ENCODE assay signal across 11 cellular contexts in the genomic region with DNA sequence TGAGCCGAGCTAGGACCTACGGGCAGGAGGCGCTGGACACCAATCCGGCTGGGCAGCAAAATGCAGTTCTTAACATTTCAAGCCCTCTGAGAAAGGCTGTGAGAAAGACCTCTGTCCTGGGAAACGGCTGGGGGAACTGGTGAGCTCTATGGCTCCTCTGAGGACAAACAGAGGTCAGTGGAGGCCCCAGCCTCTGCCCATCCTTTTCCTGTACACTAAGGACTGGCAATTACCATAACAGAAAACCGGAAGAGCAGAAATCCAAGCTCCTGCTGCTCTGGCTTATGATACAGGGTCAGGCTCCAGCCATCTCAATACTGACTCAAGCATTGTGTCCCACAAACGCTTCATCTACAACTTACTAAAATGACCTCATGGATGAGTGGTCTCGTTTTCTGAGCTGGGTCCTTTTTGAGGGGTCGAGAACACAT. TPM values are rescaled to one million over a fixed set of nuclear protein-coding genes. Genes with fewer than 3 reads are reported as not detected.
DNase-seq lines count a peak whose midpoint lies in the region; FAIRE-seq and TF ChIP-seq lines count a peak whose summit lies in the region.
"Had no signal": no experiment of that assay in that cellular context is flagged by ENCODE, and none has a peak within 500 bp of the region (broad histone marks: within the 10 kb centered on the region; RNA-seq: fewer than 3 reads in every experiment).

No MANE protein-coding gene starts in this region.

- H3K4me3 Mint-ChIP-seq in activated CD4-positive, alpha-beta memory T cell treated with anti-CD3 and anti-CD28 coated beads, Interleukin-2, amount 10 ng/mL, durations not matched to agents 7 days and 5 days: peak overlapping the region; percentile 64
- no peak overlapping the region for H3K4me3 Mint-ChIP-seq in activated CD4-positive, alpha-beta memory T cell treated with anti-CD3 and anti-CD28 coated beads for 36 hours

- WGBS in SK-N-SH (ENCODE audit: low lambda C conversion rate): 90% methylated on average over 9 of the region's 9 CpGs

- peak overlapping the region in 1 of 2 experiments; percentile 69; a peak in 2 of 4 replicates for H3K27ac ChIP-seq in SK-N-SH (ENCODE audit: low read depth in 2 of 2, low read length in 1 of 2)

- no peaks in the 10 kb centered on the region for H3K27me3 ChIP-seq in SK-N-SH (ENCODE audit: insufficient read depth)

- no peaks in the 10 kb centered on the region for H3K9me3 Mint-ChIP-seq in activated CD4-positive, alpha-beta memory T cell treated with anti-CD3 and anti-CD28 coated beads, Interleukin-2, amount 10 ng/mL, durations not matched to agents 7 days and 5 days
- H3K9me3 Mint-ChIP-seq in activated CD4-positive, alpha-beta memory T cell treated with anti-CD3 and anti-CD28 coated beads for 36 hours: no peaks in the 10 kb centered on the region

- H3K9me3 ChIP-seq in SK-N-SH: no peaks in the 10 kb centered on the region

- peaks cover 10% of the 10 kb centered on the region for H3F3A ChIP-seq in SK-N-SH (replicated peaks; ENCODE audit: insufficient read depth)

- H3K9me2 ChIP-seq in SK-N-SH: no peaks in the 10 kb centered on the region

- H4K20me1 ChIP-seq in SK-N-SH (ENCODE audit: insufficient read depth): no peaks in the 10 kb centered on the region

- no peaks in the 10 kb centered on the region for H3K79me2 ChIP-seq in SK-N-SH (ENCODE audit: insufficient read depth)

- no peak for DNase-seq in activated CD4-positive, alpha-beta memory T cell treated with anti-CD3 and anti-CD28 coated beads, Interleukin-2, amount 10 ng/mL, durations not matched to agents 7 days and 5 days
- no peak for DNase-seq in activated CD4-positive, alpha-beta memory T cell treated with anti-CD3 and anti-CD28 coated beads for 36 hours
- peak; percentile 8 for DNase-seq in RPMI7951 (ENCODE audit: low read depth)
- peak; percentile 5 for DNase-seq in foreskin melanocyte
- DNase-seq in pulmonary artery endothelial cell (ENCODE audit: low read depth, low spot score): peak; percentile 54
- DNase-seq in SK-N-SH: no peak
- no peak for DNase-seq in frontal cortex (ENCODE audit: low spot score in 2 of 2)
- no peak for DNase-seq in NCI-H1417 treated with DMSO at 0.1 percent for 48 hours (lab: John Stamatoyannopoulos, UW)
- DNase-seq: NCI-H1092; nucleus accumbens; stimulated activated CD4-positive, alpha-beta T cell treated with anti-CD3 and anti-CD28 coated beads, Interleukin-4, amount 100 ng/mL, for 4 hours had no signal

- TF ChIP-seq RAD21 in SK-N-SH (IDR thresholded peaks at IDR 0.05; ENCODE audit: low read length): no peak

- no peak overlapping the region for H3K4me3 ChIP-seq in SK-N-SH (ENCODE audit: low read depth in 2 of 2, low read length in 1 of 2)

- no peak overlapping the region for H3K9ac ChIP-seq in SK-N-SH

- intact Hi-C loops in activated CD4-positive, alpha-beta memory T cell treated with anti-CD3 and anti-CD28 coated beads for 36 hours (cut with micrococcal nuclease): no loop called here

- H3K36me3 ChIP-seq in SK-N-SH (replicated peaks in 1 of 2; ENCODE audit: control insufficient read depth in 1 of 2, insufficient read depth in 2 of 2, low read length in 1 of 2): no peaks in the 10 kb centered on the region

- TF ChIP-seq CTCF in SK-N-SH (IDR thresholded peaks at IDR 0.05): no peak

- TF ChIP-seq EP300 in SK-N-SH (IDR thresholded peaks at IDR 0.05; ENCODE audit: borderline replicate concordance in 1 of 2, low read depth in 1 of 2, low read length in 1 of 2): no peak

- FAIRE-seq in frontal cortex (lab: Jason Lieb, UNC): no peak

- no peaks in the 10 kb centered on the region for H3K27me3 Mint-ChIP-seq in activated CD4-positive, alpha-beta memory T cell treated with anti-CD3 and anti-CD28 coated beads, Interleukin-2, amount 10 ng/mL, durations not matched to agents 7 days and 5 days
- H3K27me3 Mint-ChIP-seq in activated CD4-positive, alpha-beta memory T cell treated with anti-CD3 and anti-CD28 coated beads for 36 hours: no peaks in the 10 kb centered on the region

- POLR2A ChIA-PET in activated CD4-positive, alpha-beta memory T cell treated with anti-CD3 and anti-CD28 coated beads, Interleukin-2, amount 10 ng/mL, durations not matched to agents 7 days and 5 days (lab: Charles Lee): no interaction called here
- POLR2A ChIA-PET in activated CD4-positive, alpha-beta memory T cell treated with anti-CD3 and anti-CD28 coated beads for 36 hours (lab: Charles Lee): no interaction called here
- POLR2A ChIA-PET in SK-N-SH (lab: Yijun Ruan, JAX): interaction anchor here (1.3 kb wide), 1 partner anchor 375 kb away, joined by 4 read pairs; no protein-coding TSS in a partner anchor

- peaks cover 11% of the 10 kb centered on the region for H3K4me1 Mint-ChIP-seq in activated CD4-positive, alpha-beta memory T cell treated with anti-CD3 and anti-CD28 coated beads, Interleukin-2, amount 10 ng/mL, durations not matched to agents 7 days and 5 days
- peaks cover 12% of the 10 kb centered on the region for H3K4me1 Mint-ChIP-seq in activated CD4-positive, alpha-beta memory T cell treated with anti-CD3 and anti-CD28 coated beads for 36 hours (ENCODE audit: low read depth)

- peaks cover 14% of the 10 kb centered on the region for H3K36me3 Mint-ChIP-seq in activated CD4-positive, alpha-beta memory T cell treated with anti-CD3 and anti-CD28 coated beads, Interleukin-2, amount 10 ng/mL, durations not matched to agents 7 days and 5 days (ENCODE audit: low read depth)
- H3K36me3 Mint-ChIP-seq in activated CD4-positive, alpha-beta memory T cell treated with anti-CD3 and anti-CD28 coated beads for 36 hours: no peaks in the 10 kb centered on the region

- H3K4me2 ChIP-seq in SK-N-SH: no peak overlapping the region

- H3K4me1 ChIP-seq in SK-N-SH (ENCODE audit: control insufficient read depth in 1 of 2, insufficient read depth in 2 of 2, low read depth in 1 of 2, low read length in 1 of 2): peaks cover 0 to 23% of the 10 kb centered on the region in 2 experiments; a peak in 1 of 4 replicates

- no peak overlapping the region for H3K27ac Mint-ChIP-seq in activated CD4-positive, alpha-beta memory T cell treated with anti-CD3 and anti-CD28 coated beads, Interleukin-2, amount 10 ng/mL, durations not matched to agents 7 days and 5 days
- H3K27ac Mint-ChIP-seq in activated CD4-positive, alpha-beta memory T cell treated with anti-CD3 and anti-CD28 coated beads for 36 hours: no peak overlapping the region

- CTCF ChIA-PET in activated CD4-positive, alpha-beta memory T cell treated with anti-CD3 and anti-CD28 coated beads, Interleukin-2, amount 10 ng/mL, durations not matched to agents 7 days and 5 days (lab: Charles Lee): interaction anchor here (1.5 kb wide), 1 partner anchor 95 kb away, joined by 5 read pairs; no protein-coding TSS in a partner anchor
- CTCF ChIA-PET in activated CD4-positive, alpha-beta memory T cell treated with anti-CD3 and anti-CD28 coated beads for 36 hours (lab: Charles Lee): interaction anchor here (0.8 kb wide), 1 partner anchor 12 kb away, joined by 3 read pairs; no protein-coding TSS in a partner anchor
- CTCF ChIA-PET in SK-N-SH (lab: Yijun Ruan, JAX): interaction anchor here (0.9 to 1.9 kb wide), 6 partner anchors 11 to 296 kb away, joined by 3 to 6 read pairs (median 4); no protein-coding TSS in a partner anchor

- H2AFZ ChIP-seq in SK-N-SH (ENCODE audit: low read depth): no peak overlapping the region

TF ChIP-seq in SK-N-SH, 30 proteins besides CTCF, POLR2A, EP300 and RAD21:
- TF ChIP-seq, protein P1, sequence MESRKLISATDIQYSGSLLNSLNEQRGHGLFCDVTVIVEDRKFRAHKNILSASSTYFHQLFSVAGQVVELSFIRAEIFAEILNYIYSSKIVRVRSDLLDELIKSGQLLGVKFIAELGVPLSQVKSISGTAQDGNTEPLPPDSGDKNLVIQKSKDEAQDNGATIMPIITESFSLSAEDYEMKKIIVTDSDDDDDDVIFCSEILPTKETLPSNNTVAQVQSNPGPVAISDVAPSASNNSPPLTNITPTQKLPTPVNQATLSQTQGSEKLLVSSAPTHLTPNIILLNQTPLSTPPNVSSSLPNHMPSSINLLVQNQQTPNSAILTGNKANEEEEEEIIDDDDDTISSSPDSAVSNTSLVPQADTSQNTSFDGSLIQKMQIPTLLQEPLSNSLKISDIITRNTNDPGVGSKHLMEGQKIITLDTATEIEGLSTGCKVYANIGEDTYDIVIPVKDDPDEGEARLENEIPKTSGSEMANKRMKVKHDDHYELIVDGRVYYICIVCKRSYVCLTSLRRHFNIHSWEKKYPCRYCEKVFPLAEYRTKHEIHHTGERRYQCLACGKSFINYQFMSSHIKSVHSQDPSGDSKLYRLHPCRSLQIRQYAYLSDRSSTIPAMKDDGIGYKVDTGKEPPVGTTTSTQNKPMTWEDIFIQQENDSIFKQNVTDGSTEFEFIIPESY (IDR thresholded peaks at IDR 0.05; ENCODE audit: borderline replicate concordance, low read depth): no peak
- TF ChIP-seq GABPA (IDR thresholded peaks at IDR 0.05; ENCODE audit: low read depth): no peak
- no peak for TF ChIP-seq FOXJ3 (CRISPR knock-in tag; IDR thresholded peaks at IDR 0.05)

RNA-seq across cellular contexts. Expression of a gene that starts 2.2 kb away (rescaled TPM):
- 10 to 100 TPM; 12.3 to 13.8 TPM for total RNA-seq in activated CD4-positive, alpha-beta memory T cell treated with anti-CD3 and anti-CD28 coated beads, Interleukin-2, amount 10 ng/mL, durations not matched to agents 7 days and 5 days
- 1 to 10 TPM; 6.6 to 7.3 TPM for total RNA-seq in activated CD4-positive, alpha-beta memory T cell treated with anti-CD3 and anti-CD28 coated beads for 36 hours
- 0.96 and 1.1 TPM in 2 replicates for total RNA-seq in RPMI7951 (2014; rRNA removed; shearing (Covaris generic))
- total RNA-seq in pulmonary artery endothelial cell (1.5 and 1.9 TPM in 2 replicates), frontal cortex (1.2 TPM)
- polyA plus RNA-seq in SK-N-SH (2012; rRNA removed): 2.0 and 3.5 TPM in 2 replicates
- 2.3 and 2.9 TPM in 2 replicates for polyA plus RNA-seq in SK-N-SH (2012; cell fraction: cytosol; rRNA removed)
- polyA plus RNA-seq in SK-N-SH (2012; cell fraction: nucleus; rRNA removed): 8.4 and 10.2 TPM in 2 replicates

Comparison
In these comparisons a context has a peak if more than half of its experiments do, and no peak if none do; other contexts are left out.
1. DNase-seq: peak in RPMI7951 (single experiment), foreskin melanocyte (single experiment) and pulmonary artery endothelial cell (single experiment); none in activated CD4-positive, alpha-beta memory T cell treated with anti-CD3 and anti-CD28 coated beads, Interleukin-2, amount 10 ng/mL, durations not matched to agents 7 days and 5 days (single experiment), activated CD4-positive, alpha-beta memory T cell treated with anti-CD3 and anti-CD28 coated beads for 36 hours (single experiment), SK-N-SH (single experiment), frontal cortex (0 of 2) and NCI-H1417 treated with DMSO at 0.1 percent for 48 hours (single experiment).